14 cellular contexts compared by ENCODE assay signal in the genomic region with DNA sequence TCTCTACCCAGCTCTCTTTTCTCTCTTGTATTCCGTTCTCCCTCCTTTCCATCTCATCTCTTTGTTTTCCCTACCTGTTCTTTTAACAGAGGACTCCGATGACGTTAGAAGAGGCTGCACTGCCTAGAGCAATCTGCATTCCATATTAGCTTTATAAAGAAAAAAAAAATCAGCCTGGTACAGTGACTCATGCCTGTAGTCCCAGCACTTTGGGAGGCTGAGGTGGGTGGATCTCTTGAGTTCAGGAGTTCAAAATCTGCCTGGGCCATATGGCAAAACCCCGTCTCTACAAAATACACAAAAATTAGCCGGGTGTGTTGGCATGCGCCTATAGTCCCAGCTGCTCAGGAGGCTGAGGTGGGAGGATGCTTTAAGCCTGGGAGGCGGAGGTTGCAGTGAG. TPM values are rescaled to one million over a fixed set of nuclear protein-coding genes. Genes with fewer than 3 reads are reported as not detected.
DNase-seq lines count a peak whose midpoint lies in the region; ATAC-seq and TF ChIP-seq lines count a peak whose summit lies in the region.
"Had no signal": no experiment of that assay in that cellular context is flagged by ENCODE, and none has a peak within 500 bp of the region (broad histone marks: within the 10 kb centered on the region; RNA-seq: fewer than 3 reads in every experiment).

No MANE protein-coding gene starts in this region.

- H3K9me3 ChIP-seq in RWPE2 (ENCODE audit: severe bottlenecking) (no peaks in the 10 kb centered on the region), muscle layer of colon (ENCODE audit: low read length) (no peaks in the 10 kb centered on the region)
- H3K9me3 ChIP-seq: adrenal gland, colonic mucosa had no signal

- H3K27ac ChIP-seq in RWPE2 (ENCODE audit: poor library complexity, severe bottlenecking): no peak overlapping the region
- peak overlapping the region; percentile 13 for H3K27ac ChIP-seq in epithelial cell of prostate
- peak overlapping the region; percentile 17 for H3K27ac ChIP-seq in muscle layer of colon (ENCODE audit: low read depth, low read length)
- H3K27ac ChIP-seq: adrenal gland, colonic mucosa had no signal

- H3K4me1 ChIP-seq in RWPE2 (ENCODE audit: insufficient read depth, poor library complexity, severe bottlenecking) (no peaks in the 10 kb centered on the region), muscle layer of colon (ENCODE audit: insufficient read depth, low read length) (peaks cover 32% of the 10 kb centered on the region)
- H3K4me1 ChIP-seq: adrenal gland, colonic mucosa had no signal

- DNase-seq in Daoy (ENCODE audit: low read depth): peak; percentile 67
- no peak for DNase-seq in RWPE2 (ENCODE audit: low spot score)
- no peak for DNase-seq in epithelial cell of prostate (ENCODE audit: low read depth, low spot score)
- no peak for DNase-seq in HuH-7.5 (ENCODE audit: low spot score)
- no peak for DNase-seq in foreskin melanocyte
- DNase-seq: activated CD4-positive, alpha-beta T cell treated with anti-CD3 and anti-CD28 coated beads for 1 hour; activated effector memory CD4-positive, alpha-beta T cell treated with Interleukin-2 at 50 U/mL for 16 hours; colonic mucosa; MV-4-11; NCI-H2029 had no signal

- ATAC-seq in RWPE2 (ENCODE audit: low read depth): peak; percentile 33; the same call in 1 of the 3 replicates
- no peak for ATAC-seq in HG03354 (IDR thresholded peaks at IDR 0.05; ENCODE audit: poor library complexity, severe bottlenecking, unreplicated experiment)
- no peak for ATAC-seq in GM21723 (IDR thresholded peaks at IDR 0.05; ENCODE audit: unreplicated experiment)

- no peaks in the 10 kb centered on the region for H3K36me3 ChIP-seq in RWPE2 (ENCODE audit: low read depth)
- no peaks in the 10 kb centered on the region for H3K36me3 ChIP-seq in muscle layer of colon (ENCODE audit: insufficient read depth, low read length)
- H3K36me3 ChIP-seq: adrenal gland, colonic mucosa had no signal

- TF ChIP-seq CTCF in RWPE2 (IDR thresholded peaks at IDR 0.05; ENCODE audit: poor library complexity, severe bottlenecking): no peak

- H3K9ac ChIP-seq in muscle layer of colon (ENCODE audit: low read length): no peak overlapping the region

- H3K4me3 ChIP-seq in RWPE2 (ENCODE audit: severe bottlenecking): no peak overlapping the region
- no peak overlapping the region for H3K4me3 ChIP-seq in muscle layer of colon (ENCODE audit: low read depth in 1 of 2, low read length in 2 of 2)
- H3K4me3 ChIP-seq: adrenal gland, colonic mucosa had no signal

- H3K27me3 ChIP-seq in RWPE2 (ENCODE audit: insufficient read depth, poor library complexity, severe bottlenecking) (no peaks in the 10 kb centered on the region), muscle layer of colon (ENCODE audit: control insufficient read depth in 1 of 2, insufficient read depth in 2 of 2, low read length in 2 of 2) (no peaks in the 10 kb centered on the region)
- H3K27me3 ChIP-seq: adrenal gland, colonic mucosa had no signal

RNA-seq across cellular contexts. Expression of gene DAPK1, which starts 49.0 kb away (rescaled TPM):
- total RNA-seq in Daoy (2014; rRNA removed; shearing (Covaris generic)): 23.9 and 31.3 TPM in 2 replicates
